Comparison of ENCODE assay signal across 1 cellular context in the genomic region with DNA sequence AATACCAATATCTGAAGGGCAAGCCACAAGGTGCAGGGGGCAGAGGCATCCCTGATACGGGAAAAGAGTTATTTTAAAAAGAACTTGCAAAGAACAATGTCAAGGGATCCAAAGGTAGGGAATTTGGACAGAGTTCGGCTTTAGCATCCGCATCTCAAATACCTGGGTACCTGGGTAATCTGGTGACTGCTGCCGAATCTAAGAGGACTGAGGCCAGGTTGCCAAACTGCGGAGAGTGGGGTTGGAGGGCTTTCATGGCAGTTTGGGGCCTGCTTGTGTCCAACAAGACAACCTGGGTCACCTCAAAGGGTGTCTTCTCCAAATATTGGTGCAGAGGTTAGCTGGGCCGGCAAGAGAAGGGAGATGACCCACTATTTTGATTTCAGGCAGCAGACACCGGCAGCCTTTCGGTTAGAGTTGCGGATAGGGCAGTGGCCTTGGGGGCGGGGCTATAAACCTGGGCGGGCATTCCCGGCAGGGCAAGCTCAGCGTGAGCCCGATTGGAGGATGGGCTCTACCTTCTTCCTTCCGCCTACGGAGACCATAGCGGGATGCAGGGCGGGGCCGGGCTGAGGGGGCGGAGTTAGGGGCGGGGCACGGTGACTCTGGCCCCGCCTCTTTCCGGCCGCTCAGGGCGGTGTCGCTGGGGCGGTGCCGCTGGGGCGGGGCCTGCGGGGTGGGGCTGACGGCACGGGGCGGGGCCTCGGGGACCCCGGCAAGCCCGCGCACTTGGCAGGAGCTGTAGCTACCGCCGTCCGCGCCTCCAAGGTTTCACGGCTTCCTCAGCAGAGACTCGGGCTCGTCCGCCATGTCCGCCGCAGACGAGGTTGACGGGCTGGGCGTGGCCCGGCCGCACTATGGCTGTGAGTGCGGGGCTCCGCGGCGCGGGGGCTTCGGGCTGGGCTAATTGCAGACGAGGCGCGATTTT.
TF ChIP-seq lines count a peak whose summit lies in the region.

A gene with protein sequence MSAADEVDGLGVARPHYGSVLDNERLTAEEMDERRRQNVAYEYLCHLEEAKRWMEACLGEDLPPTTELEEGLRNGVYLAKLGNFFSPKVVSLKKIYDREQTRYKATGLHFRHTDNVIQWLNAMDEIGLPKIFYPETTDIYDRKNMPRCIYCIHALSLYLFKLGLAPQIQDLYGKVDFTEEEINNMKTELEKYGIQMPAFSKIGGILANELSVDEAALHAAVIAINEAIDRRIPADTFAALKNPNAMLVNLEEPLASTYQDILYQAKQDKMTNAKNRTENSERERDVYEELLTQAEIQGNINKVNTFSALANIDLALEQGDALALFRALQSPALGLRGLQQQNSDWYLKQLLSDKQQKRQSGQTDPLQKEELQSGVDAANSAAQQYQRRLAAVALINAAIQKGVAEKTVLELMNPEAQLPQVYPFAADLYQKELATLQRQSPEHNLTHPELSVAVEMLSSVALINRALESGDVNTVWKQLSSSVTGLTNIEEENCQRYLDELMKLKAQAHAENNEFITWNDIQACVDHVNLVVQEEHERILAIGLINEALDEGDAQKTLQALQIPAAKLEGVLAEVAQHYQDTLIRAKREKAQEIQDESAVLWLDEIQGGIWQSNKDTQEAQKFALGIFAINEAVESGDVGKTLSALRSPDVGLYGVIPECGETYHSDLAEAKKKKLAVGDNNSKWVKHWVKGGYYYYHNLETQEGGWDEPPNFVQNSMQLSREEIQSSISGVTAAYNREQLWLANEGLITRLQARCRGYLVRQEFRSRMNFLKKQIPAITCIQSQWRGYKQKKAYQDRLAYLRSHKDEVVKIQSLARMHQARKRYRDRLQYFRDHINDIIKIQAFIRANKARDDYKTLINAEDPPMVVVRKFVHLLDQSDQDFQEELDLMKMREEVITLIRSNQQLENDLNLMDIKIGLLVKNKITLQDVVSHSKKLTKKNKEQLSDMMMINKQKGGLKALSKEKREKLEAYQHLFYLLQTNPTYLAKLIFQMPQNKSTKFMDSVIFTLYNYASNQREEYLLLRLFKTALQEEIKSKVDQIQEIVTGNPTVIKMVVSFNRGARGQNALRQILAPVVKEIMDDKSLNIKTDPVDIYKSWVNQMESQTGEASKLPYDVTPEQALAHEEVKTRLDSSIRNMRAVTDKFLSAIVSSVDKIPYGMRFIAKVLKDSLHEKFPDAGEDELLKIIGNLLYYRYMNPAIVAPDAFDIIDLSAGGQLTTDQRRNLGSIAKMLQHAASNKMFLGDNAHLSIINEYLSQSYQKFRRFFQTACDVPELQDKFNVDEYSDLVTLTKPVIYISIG (N-terminal part only) (plus strand): TSS at position 709 of the 928 bp plus-strand sequence. CDS start 100 bp downstream, at position 809.

TF ChIP-seq in HepG2, 621 proteins besides CTCF, POLR2A, EP300 and RAD21 (continued from another document and continues in another):
- TF ChIP-seq, protein P1, sequence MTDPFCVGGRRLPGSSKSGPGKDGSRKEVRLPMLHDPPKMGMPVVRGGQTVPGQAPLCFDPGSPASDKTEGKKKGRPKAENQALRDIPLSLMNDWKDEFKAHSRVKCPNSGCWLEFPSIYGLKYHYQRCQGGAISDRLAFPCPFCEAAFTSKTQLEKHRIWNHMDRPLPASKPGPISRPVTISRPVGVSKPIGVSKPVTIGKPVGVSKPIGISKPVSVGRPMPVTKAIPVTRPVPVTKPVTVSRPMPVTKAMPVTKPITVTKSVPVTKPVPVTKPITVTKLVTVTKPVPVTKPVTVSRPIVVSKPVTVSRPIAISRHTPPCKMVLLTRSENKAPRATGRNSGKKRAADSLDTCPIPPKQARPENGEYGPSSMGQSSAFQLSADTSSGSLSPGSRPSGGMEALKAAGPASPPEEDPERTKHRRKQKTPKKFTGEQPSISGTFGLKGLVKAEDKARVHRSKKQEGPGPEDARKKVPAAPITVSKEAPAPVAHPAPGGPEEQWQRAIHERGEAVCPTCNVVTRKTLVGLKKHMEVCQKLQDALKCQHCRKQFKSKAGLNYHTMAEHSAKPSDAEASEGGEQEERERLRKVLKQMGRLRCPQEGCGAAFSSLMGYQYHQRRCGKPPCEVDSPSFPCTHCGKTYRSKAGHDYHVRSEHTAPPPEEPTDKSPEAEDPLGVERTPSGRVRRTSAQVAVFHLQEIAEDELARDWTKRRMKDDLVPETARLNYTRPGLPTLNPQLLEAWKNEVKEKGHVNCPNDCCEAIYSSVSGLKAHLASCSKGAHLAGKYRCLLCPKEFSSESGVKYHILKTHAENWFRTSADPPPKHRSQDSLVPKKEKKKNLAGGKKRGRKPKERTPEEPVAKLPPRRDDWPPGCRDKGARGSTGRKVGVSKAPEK (CRISPR knock-in tag; IDR thresholded peaks at IDR 0.05; ENCODE audit: borderline replicate concordance), result no peak
- TF ChIP-seq, protein P2, sequence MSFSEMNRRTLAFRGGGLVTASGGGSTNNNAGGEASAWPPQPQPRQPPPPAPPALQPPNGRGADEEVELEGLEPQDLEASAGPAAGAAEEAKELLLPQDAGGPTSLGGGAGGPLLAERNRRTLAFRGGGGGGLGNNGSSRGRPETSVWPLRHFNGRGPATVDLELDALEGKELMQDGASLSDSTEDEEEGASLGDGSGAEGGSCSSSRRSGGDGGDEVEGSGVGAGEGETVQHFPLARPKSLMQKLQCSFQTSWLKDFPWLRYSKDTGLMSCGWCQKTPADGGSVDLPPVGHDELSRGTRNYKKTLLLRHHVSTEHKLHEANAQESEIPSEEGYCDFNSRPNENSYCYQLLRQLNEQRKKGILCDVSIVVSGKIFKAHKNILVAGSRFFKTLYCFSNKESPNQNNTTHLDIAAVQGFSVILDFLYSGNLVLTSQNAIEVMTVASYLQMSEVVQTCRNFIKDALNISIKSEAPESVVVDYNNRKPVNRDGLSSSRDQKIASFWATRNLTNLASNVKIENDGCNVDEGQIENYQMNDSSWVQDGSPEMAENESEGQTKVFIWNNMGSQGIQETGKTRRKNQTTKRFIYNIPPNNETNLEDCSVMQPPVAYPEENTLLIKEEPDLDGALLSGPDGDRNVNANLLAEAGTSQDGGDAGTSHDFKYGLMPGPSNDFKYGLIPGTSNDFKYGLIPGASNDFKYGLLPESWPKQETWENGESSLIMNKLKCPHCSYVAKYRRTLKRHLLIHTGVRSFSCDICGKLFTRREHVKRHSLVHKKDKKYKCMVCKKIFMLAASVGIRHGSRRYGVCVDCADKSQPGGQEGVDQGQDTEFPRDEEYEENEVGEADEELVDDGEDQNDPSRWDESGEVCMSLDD (CRISPR knock-in tag; IDR thresholded peaks at IDR 0.05; ENCODE audit: borderline replicate concordance), result no peak
- TF ChIP-seq ZBTB1 (CRISPR knock-in tag; IDR thresholded peaks at IDR 0.05; ENCODE audit: borderline replicate concordance) (no peak), MZF1 (CRISPR knock-in tag; IDR thresholded peaks at IDR 0.05; ENCODE audit: borderline replicate concordance) (no peak), CENPT (CRISPR knock-in tag; IDR thresholded peaks at IDR 0.05; ENCODE audit: low read depth) (no peak), RBM22 (optimal IDR thresholded peaks at IDR 0.05; ENCODE audit: low read length) (no peak), ZNF446 (CRISPR knock-in tag; IDR thresholded peaks at IDR 0.05) (no peak), FOXO1 (CRISPR knock-in tag; IDR thresholded peaks at IDR 0.05) (no peak), TCF7L2 (IDR thresholded peaks at IDR 0.05; ENCODE audit: low read depth, low read length) (no peak), ZEB1 (IDR thresholded peaks at IDR 0.05; ENCODE audit: insufficient replicate concordance, low read depth) (no peak), HNF4G (IDR thresholded peaks at IDR 0.05; ENCODE audit: borderline replicate concordance, low read depth, low read length) (no peak), HNF4G (CRISPR knock-in tag; IDR thresholded peaks at IDR 0.05; ENCODE audit: borderline replicate concordance, low read depth) (no peak), RFX3 (CRISPR knock-in tag; IDR thresholded peaks at IDR 0.05) (no peak), ZNF337 (CRISPR knock-in tag; IDR thresholded peaks at IDR 0.05; ENCODE audit: borderline replicate concordance, low read depth) (no peak), ELF3 (CRISPR knock-in tag; IDR thresholded peaks at IDR 0.05) (peak; percentile 5; the same call in 1 of the 2 replicates), PBX3 (CRISPR knock-in tag; IDR thresholded peaks at IDR 0.05; ENCODE audit: borderline replicate concordance) (no peak), SP1 (IDR thresholded peaks at IDR 0.05) (no peak), SP1 (CRISPR knock-in tag; IDR thresholded peaks at IDR 0.05) (0 out of 2 replicates have a peak, but pooled peaks have one; percentile 12), HNRNPH1 (optimal IDR thresholded peaks at IDR 0.05; ENCODE audit: low read depth, low read length) (no peak), ZNF142 (CRISPR knock-in tag; IDR thresholded peaks at IDR 0.05) (no peak), ZNF224 (CRISPR knock-in tag; IDR thresholded peaks at IDR 0.05) (no peak), ZNF615 (CRISPR knock-in tag; IDR thresholded peaks at IDR 0.05; ENCODE audit: borderline replicate concordance) (no peak), ZNF773 (CRISPR knock-in tag; IDR thresholded peaks at IDR 0.05; ENCODE audit: borderline replicate concordance) (no peak)
- TF ChIP-seq, protein P3, sequence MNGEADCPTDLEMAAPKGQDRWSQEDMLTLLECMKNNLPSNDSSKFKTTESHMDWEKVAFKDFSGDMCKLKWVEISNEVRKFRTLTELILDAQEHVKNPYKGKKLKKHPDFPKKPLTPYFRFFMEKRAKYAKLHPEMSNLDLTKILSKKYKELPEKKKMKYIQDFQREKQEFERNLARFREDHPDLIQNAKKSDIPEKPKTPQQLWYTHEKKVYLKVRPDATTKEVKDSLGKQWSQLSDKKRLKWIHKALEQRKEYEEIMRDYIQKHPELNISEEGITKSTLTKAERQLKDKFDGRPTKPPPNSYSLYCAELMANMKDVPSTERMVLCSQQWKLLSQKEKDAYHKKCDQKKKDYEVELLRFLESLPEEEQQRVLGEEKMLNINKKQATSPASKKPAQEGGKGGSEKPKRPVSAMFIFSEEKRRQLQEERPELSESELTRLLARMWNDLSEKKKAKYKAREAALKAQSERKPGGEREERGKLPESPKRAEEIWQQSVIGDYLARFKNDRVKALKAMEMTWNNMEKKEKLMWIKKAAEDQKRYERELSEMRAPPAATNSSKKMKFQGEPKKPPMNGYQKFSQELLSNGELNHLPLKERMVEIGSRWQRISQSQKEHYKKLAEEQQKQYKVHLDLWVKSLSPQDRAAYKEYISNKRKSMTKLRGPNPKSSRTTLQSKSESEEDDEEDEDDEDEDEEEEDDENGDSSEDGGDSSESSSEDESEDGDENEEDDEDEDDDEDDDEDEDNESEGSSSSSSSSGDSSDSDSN (CRISPR knock-in tag; IDR thresholded peaks at IDR 0.05), result peak; percentile 52; the same call in 1 of the 2 replicates
